21 cellular contexts compared by ENCODE assay signal in the genomic region with DNA sequence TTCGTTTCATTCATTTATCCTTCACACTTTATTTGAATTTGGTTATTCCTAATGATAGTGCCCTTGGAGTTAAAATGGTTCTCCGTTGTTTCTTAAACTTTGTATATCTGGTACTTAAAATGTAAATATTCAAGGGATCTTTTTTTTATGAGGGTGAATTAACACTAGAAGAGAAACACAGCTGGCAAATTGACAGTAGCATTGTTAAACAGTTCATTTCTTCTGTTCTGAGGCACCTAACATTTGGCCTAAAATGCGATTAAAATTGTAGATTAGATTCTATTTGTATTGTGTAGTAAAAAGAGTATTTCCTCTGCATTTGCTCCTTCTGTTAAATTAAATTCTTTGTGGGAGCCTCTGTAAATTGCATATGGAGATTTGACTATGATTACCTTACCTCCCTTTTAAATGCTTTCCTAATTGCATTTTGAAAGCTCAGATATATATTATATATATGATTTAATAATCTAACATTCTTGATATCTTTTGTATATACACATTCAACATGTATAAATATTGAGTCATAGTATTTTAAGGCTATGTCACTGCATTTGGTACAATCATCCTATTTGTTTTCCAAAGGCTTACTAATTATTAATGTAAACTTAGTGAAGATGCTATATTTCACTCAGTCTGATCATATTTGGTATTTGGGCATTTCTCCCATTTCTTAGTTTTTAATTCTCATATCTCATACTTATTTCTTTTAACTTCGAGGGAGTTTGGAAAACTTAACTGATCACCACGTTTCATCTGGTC.
"Had no signal": no experiment of that assay in that cellular context is flagged by ENCODE, and none has a peak within 500 bp of the region (broad histone marks: within the 10 kb centered on the region; RNA-seq: fewer than 3 reads in every experiment).

No MANE protein-coding gene starts in this region.

- H3K27ac Mint-ChIP-seq: IgD-negative memory B cell had no signal

- H3K4me3 Mint-ChIP-seq: IgD-negative memory B cell had no signal

- FAIRE-seq: HepG2, K562 had no signal

- H3K4me1 Mint-ChIP-seq: IgD-negative memory B cell had no signal

- DNase-seq: Kasumi-1, MM.1S, NCI-H1092 treated with DMSO at 0.1 percent for 48 hours, NCI-H1436, NCI-H187, NCI-H2029, NCI-H2081 treated with DMSO at 0.1 percent for 48 hours, NCI-H2171, NCI-H226, NCI-H446, NCI-H510A, NCI-H524 treated with DMSO at 0.1 percent for 48 hours, NCI-H69, NCI-H774, SHP77 had no signal

- ATAC-seq: HepG2, K562, Panc1 had no signal

- H3K4me3 ChIP-seq: K562 had no signal

- H3K9me3 Mint-ChIP-seq: IgD-negative memory B cell had no signal

- H3K9ac ChIP-seq: KMS-11 had no signal

- H3K4me2 ChIP-seq: KMS-11 had no signal

- H3K27ac ChIP-seq: KMS-11, RWPE1 had no signal
